ENCODE assay signal across 8 cellular contexts in genomic region chr2:20446917-20447436, GRCh38. TPM values are rescaled to one million over a fixed set of nuclear protein-coding genes. Genes with fewer than 3 reads are reported as not detected.
DNase-seq lines count a peak whose midpoint lies in the region; ATAC-seq lines count a peak whose summit lies in the region.

Gene RHOB (plus strand): TSS chr2:20447074. CDS start chr2:20447466, 392 bp downstream.

- H3K4me3 ChIP-seq in NT2/D1 (ENCODE audit: insufficient read length, low read depth): peak within 1 kb of the TSS; percentile 90

- no peaks in the 10 kb centered on the region for H3K9me3 ChIP-seq in NT2/D1 (ENCODE audit: insufficient read depth, low read length)

- peak; percentile 98 for ATAC-seq in GM21360 (IDR thresholded peaks at IDR 0.05; ENCODE audit: unreplicated experiment)

- in situ Hi-C loops in endometrial microvascular endothelial cells (cut with HindIII; ENCODE audit: inconsistent ontology term, low pct_unique_long_range_greater_than_20kb, low sequenced_read_pairs): no loop called here

- peak within 1 kb of the TSS; percentile 93 for H3K9ac ChIP-seq in NT2/D1 (ENCODE audit: insufficient read length, low read depth)

- DNase-seq in COLO668 (lab: John Stamatoyannopoulos, UW; ENCODE audit: unreplicated experiment) (peak; percentile 98), HT-29 (ENCODE audit: low spot score) (peak; percentile 99), NT2/D1 (ENCODE audit: low read depth, low spot score) (peak; percentile 98), mesenteric fat pad (ENCODE audit: low spot score) (peak; percentile 99)
- DNase-seq in activated CD8-positive, alpha-beta memory T cell treated with anti-CD3 and anti-CD28 coated beads, Interleukin-2, amount 50 U/mL, for 4 hours: peak; percentile 88
- DNase-seq in stimulated activated CD8-positive, alpha-beta memory T cell treated with anti-CD3 and anti-CD28 coated beads, Interleukin-15, amount 100 ng/mL, for 1 hour (ENCODE audit: low read depth): peak; percentile 74

- peaks cover 2% of the 10 kb centered on the region for H3K4me1 ChIP-seq in NT2/D1 (ENCODE audit: insufficient read depth, insufficient read length)

- peaks cover 12% of the 10 kb centered on the region for H3K27me3 ChIP-seq in NT2/D1 (ENCODE audit: insufficient read depth, insufficient read length)

- peaks cover 21% of the 10 kb centered on the region for H3K36me3 ChIP-seq in NT2/D1 (ENCODE audit: insufficient read depth, insufficient read length, low read length)

RNA-seq across cellular contexts. Expression of gene RHOB, which starts in this region (rescaled TPM):
- total RNA-seq in HT-29 (2014; rRNA removed; shearing (Covaris generic)): 702 and 712 TPM in 2 replicates
- 100 TPM for total RNA-seq in endometrial microvascular endothelial cells (ENCODE audit: inconsistent ontology term)
- 677 TPM for total RNA-seq in mesenteric fat pad

Comparison
In these comparisons a context has a peak if more than half of its experiments do, and no peak if none do; other contexts are left out.
1. Peak in every context shown above with its lines: DNase-seq, ATAC-seq and H3K4me3 ChIP-seq.